ENCODE assay signal across 8 cellular contexts in the genomic region with DNA sequence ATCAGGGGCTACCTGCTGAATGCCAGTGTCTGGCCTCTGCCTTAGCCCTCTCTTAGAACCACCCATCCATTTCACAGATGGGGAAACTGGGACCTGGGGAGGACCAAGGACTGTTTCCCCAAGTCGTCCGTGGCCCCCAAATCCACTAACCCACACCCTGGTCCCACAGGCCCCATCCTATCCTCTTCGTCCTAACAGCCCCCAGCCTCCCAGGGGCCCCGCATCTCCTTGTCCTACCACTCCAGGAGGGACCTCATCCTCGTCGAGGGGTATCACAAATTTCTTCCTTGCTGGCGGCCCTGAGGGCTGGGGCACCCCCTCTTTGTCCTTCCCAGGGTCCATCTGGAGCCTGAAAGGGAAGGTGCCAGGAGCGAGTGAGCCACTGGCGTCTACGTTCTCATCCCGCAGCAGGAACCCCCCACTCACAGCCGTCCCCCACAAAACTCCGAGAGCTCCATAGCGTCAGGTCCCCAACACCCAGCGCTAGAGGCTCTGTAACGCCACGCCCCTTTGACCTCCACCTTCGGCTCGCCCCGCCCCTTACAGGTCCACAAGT. TPM values are rescaled to one million over a fixed set of nuclear protein-coding genes. Genes with fewer than 3 reads are reported as not detected.
A peak's percentile ranks its signal among the peaks of the same experiment; 100 is the strongest.
DNase-seq lines count a peak whose midpoint lies in the region; ATAC-seq, FAIRE-seq and TF ChIP-seq lines count a peak whose summit lies in the region.

No MANE protein-coding gene starts in this region.

- peaks cover 9% of the 10 kb centered on the region for H4K20me1 ChIP-seq in astrocyte (ENCODE audit: insufficient read depth, low read length)

- H2AFZ ChIP-seq in astrocyte (ENCODE audit: low read depth, low read length) = no peak overlapping the region

- H3K27me3 ChIP-seq in astrocyte (ENCODE audit: insufficient read depth, low read length) = no peaks in the 10 kb centered on the region
- H3K27me3 ChIP-seq in lung (ENCODE audit: control insufficient read depth, insufficient read depth) = no peaks in the 10 kb centered on the region

- WGBS in lung, 2 donors = 15 to 20% methylated on average over 19 to 20 of the region's 20 CpGs

- DNase-seq in activated T-cell treated with anti-CD3 and anti-CD28 coated beads for 4 hours = peak; percentile 76
- no peak for DNase-seq in activated T-cell treated with anti-CD3 and anti-CD28 coated beads, Interleukin-2, amount 50 U/mL, for 48 hours
- no peak for DNase-seq in astrocyte (ENCODE audit: low read depth)
- DNase-seq in lung (ENCODE audit: low spot score) = no peak
- DNase-seq in NCI-H1930 (lab: John Stamatoyannopoulos, UW) = no peak
- DNase-seq in occipital lobe (lab: John Stamatoyannopoulos, UW) = no peak

- H3K36me3 ChIP-seq in astrocyte (ENCODE audit: insufficient read depth, low read length) (peaks cover 8% of the 10 kb centered on the region), lung (ENCODE audit: control insufficient read depth in 2 of 2, insufficient read depth in 2 of 2, low read length in 2 of 2) (peaks cover 2 to 21% of the 10 kb centered on the region in 2 donors)

- TF ChIP-seq CTCF in astrocyte (IDR thresholded peaks at IDR 0.05; ENCODE audit: insufficient read depth, low read depth, low read length) = no peak
- no peak for TF ChIP-seq CTCF in lung (IDR thresholded peaks at IDR 0.05; ENCODE audit: control extremely low read depth, extremely low read depth)

- peaks cover 9% of the 10 kb centered on the region for H3K4me1 Mint-ChIP-seq in astrocyte (ENCODE audit: low read depth, unreplicated experiment)

- H3K4me3 ChIP-seq in astrocyte (ENCODE audit: insufficient read depth, low read depth, low read length) (peak overlapping the region; percentile 77), lung (peak overlapping the region; percentile 77)

- H3K4me1 ChIP-seq in astrocyte (ENCODE audit: insufficient read depth, low read length) = peaks cover 29% of the 10 kb centered on the region
- H3K4me1 ChIP-seq in lung (ENCODE audit: control insufficient read depth in 2 of 2, insufficient read depth in 2 of 2, low read length in 2 of 2) = peaks cover 3 to 5% of the 10 kb centered on the region in 2 donors

- H3K27ac ChIP-seq in astrocyte (ENCODE audit: low read depth, low read length) (peak overlapping the region; percentile 99), lung (ENCODE audit: low read depth in 1 of 2, low read length in 1 of 2) (peak overlapping the region; percentile 97), temporal lobe (ENCODE audit: low read depth, low read length) (peak overlapping the region; percentile 92)

- no peaks in the 10 kb centered on the region for H3K9me3 Mint-ChIP-seq in astrocyte (ENCODE audit: unreplicated experiment)

- no peak for ATAC-seq in lung (ENCODE audit: insufficient read depth, low FRiP score)
- ATAC-seq in GM19351 (IDR thresholded peaks at IDR 0.05; ENCODE audit: unreplicated experiment) = no peak

- H3K9ac ChIP-seq in astrocyte (ENCODE audit: low read length) = peak overlapping the region; percentile 85

- H3K36me3 Mint-ChIP-seq in astrocyte (ENCODE audit: low read depth, unreplicated experiment) = peaks cover 8% of the 10 kb centered on the region

- H3K27ac Mint-ChIP-seq in astrocyte (ENCODE audit: unreplicated experiment) = peak overlapping the region; percentile 96

- no peak for FAIRE-seq in astrocyte (lab: Jason Lieb, UNC)

- H3K4me2 ChIP-seq in astrocyte (ENCODE audit: low read length) = peak overlapping the region; percentile 90

- no peaks in the 10 kb centered on the region for H3K27me3 Mint-ChIP-seq in astrocyte (ENCODE audit: low read depth, unreplicated experiment)

- H3K4me3 Mint-ChIP-seq in astrocyte (ENCODE audit: unreplicated experiment) = peak overlapping the region; percentile 92

- H3K9me3 ChIP-seq in astrocyte (ENCODE audit: insufficient read depth, low read depth, low read length) (no peaks in the 10 kb centered on the region), lung (ENCODE audit: control insufficient read depth in 2 of 2, insufficient read depth in 1 of 2, low read length in 1 of 2) (no peaks in the 10 kb centered on the region)

- H3K79me2 ChIP-seq in astrocyte (ENCODE audit: insufficient read depth, low read length) = peaks cover 26% of the 10 kb centered on the region

RNA-seq across cellular contexts. Expression of a gene that starts 0.6 kb away (rescaled TPM):
- total RNA-seq in astrocyte = 67.5 and 70.4 TPM in 2 replicates
- total RNA-seq in lung = 10 to 100 TPM; 72.4 to 82.3 TPM
- polyA plus RNA-seq in lung = 10 to 100 TPM; 53.2 to 54.0 TPM
- total RNA-seq in temporal lobe = 43.8 TPM
- 51.2 TPM for total RNA-seq in occipital lobe

RNA-seq across cellular contexts. Expression of a gene that starts 16.7 kb away (rescaled TPM):
- total RNA-seq in astrocyte = 10.9 and 12.8 TPM in 2 replicates
- 1 to 10 TPM; 3.6 to 8.3 TPM for total RNA-seq in lung
- 1 to 10 TPM; 5.2 to 6.6 TPM for polyA plus RNA-seq in lung
- total RNA-seq in temporal lobe = 4.2 TPM
- total RNA-seq in occipital lobe = 5.3 TPM

RNA-seq across cellular contexts. Expression of a gene that starts 18.2 kb away (rescaled TPM):
- total RNA-seq in astrocyte (56.6 and 56.7 TPM in 2 replicates), lung (10 to 100 TPM; 14.0 to 37.3 TPM), temporal lobe (0.49 TPM), occipital lobe (not detected)
- 10 to 100 TPM; 32.0 to 34.0 TPM for polyA plus RNA-seq in lung

RNA-seq across cellular contexts. Expression of a gene that starts 44.7 kb away (rescaled TPM):
- 8.2 and 13.3 TPM in 2 replicates for total RNA-seq in astrocyte
- total RNA-seq in lung = 10 to 100 TPM in 1 of 2 donors, 1 to 10 TPM in 1; 9.9 to 24.2 TPM
- 10 to 100 TPM in 1 of 2 donors, 1 to 10 TPM in 1; 7.9 to 22.8 TPM for polyA plus RNA-seq in lung
- 0.49 TPM for total RNA-seq in temporal lobe
- 2.2 TPM for total RNA-seq in occipital lobe

RNA-seq across cellular contexts. Expression of a gene that starts 52.7 kb away (rescaled TPM):
- total RNA-seq in astrocyte (38.9 and 44.7 TPM in 2 replicates), lung (10 to 100 TPM; 17.8 to 19.9 TPM), temporal lobe (12.3 TPM), occipital lobe (10.9 TPM)
- 10 to 100 TPM; 11.9 to 14.9 TPM for polyA plus RNA-seq in lung

Comparison
In these comparisons a context has a peak if more than half of its experiments do, and no peak if none do; other contexts are left out.
1. RNA of a gene that starts 18.2 kb away (total RNA-seq): 56.6 to 56.7 TPM in astrocyte and 14.0 to 37.3 TPM in lung; 0.49 TPM in temporal lobe (single experiment) and not detected in occipital lobe (single experiment); every median in the first group is over 10 times any median in the second.
2. Peak in every context shown above with its lines, with median percentiles within 50 percentile points of each other: H3K27ac ChIP-seq.